Comparison of ENCODE assay signal across 1 cellular context in genomic region chr7:42232275-42232674, GRCh38.
TF ChIP-seq lines count a peak whose summit lies in the region.

No MANE protein-coding gene starts in this region.

TF ChIP-seq in HEK293, 187 proteins besides CTCF, POLR2A, EP300 and RAD21 (continued from another document and continues in another):
- TF ChIP-seq KLF17 (tag by site-specific recombination; IDR thresholded peaks at IDR 0.05) (no peak), ZFP37 (tag by site-specific recombination; IDR thresholded peaks at IDR 0.05) (no peak), ZNF548 (tag by site-specific recombination; IDR thresholded peaks at IDR 0.05) (no peak), HIC1 (tag by site-specific recombination; IDR thresholded peaks at IDR 0.05) (peak; percentile 51; the same call in 1 of the 2 replicates), ZBTB44 (tag by site-specific recombination; IDR thresholded peaks at IDR 0.05) (peak; percentile 83), PRDM6 (tag by site-specific recombination; IDR thresholded peaks at IDR 0.05) (peak; percentile 69; the same call in 1 of the 2 replicates), ZNF473 (tag by site-specific recombination; IDR thresholded peaks at IDR 0.05) (no peak), ZSCAN5A (tag by site-specific recombination; IDR thresholded peaks at IDR 0.05) (no peak), IKZF3 (tag by site-specific recombination; IDR thresholded peaks at IDR 0.05) (peak; percentile 49; the same call in 1 of the 2 replicates), ZNF2 (tag by site-specific recombination; IDR thresholded peaks at IDR 0.05) (0 out of 2 replicates have a peak, but pooled peaks have one; percentile 47), ZNF223 (tag by site-specific recombination; IDR thresholded peaks at IDR 0.05) (no peak), ZBTB20 (tag by site-specific recombination; IDR thresholded peaks at IDR 0.05) (0 out of 2 replicates have a peak, but pooled peaks have one; percentile 39), ZNF324 (tag by site-specific recombination; IDR thresholded peaks at IDR 0.05) (0 out of 2 replicates have a peak, but pooled peaks have one; percentile 28), ZNF76 (tag by site-specific recombination; IDR thresholded peaks at IDR 0.05; ENCODE audit: borderline replicate concordance, low read depth) (no peak), KLF8 (tag by site-specific recombination; IDR thresholded peaks at IDR 0.05) (no peak), ZNF391 (tag by site-specific recombination; IDR thresholded peaks at IDR 0.05; ENCODE audit: borderline replicate concordance, low read depth) (no peak; the same call in 1 of the 2 replicates), TSHZ1 (tag by site-specific recombination; IDR thresholded peaks at IDR 0.05; ENCODE audit: borderline replicate concordance) (0 out of 2 replicates have a peak, but pooled peaks have one; percentile 27), ZNF174 (tag by site-specific recombination; IDR thresholded peaks at IDR 0.05) (no peak), SCRT2 (tag by site-specific recombination; IDR thresholded peaks at IDR 0.05) (peak; percentile 63), ZSCAN18 (tag by site-specific recombination; IDR thresholded peaks at IDR 0.05) (no peak), PRDM4 (tag by site-specific recombination; IDR thresholded peaks at IDR 0.05) (peak; percentile 64), GLI2 (tag by site-specific recombination; IDR thresholded peaks at IDR 0.05; ENCODE audit: borderline replicate concordance, low read depth) (peak; percentile 11; the same call in 1 of the 2 replicates), ZNF639 (tag by site-specific recombination; IDR thresholded peaks at IDR 0.05) (peak; percentile 73), ZBTB8A (tag by site-specific recombination; IDR thresholded peaks at IDR 0.05) (peak; percentile 41; the same call in 1 of the 2 replicates), ZNF513 (tag by site-specific recombination; IDR thresholded peaks at IDR 0.05) (no peak), ZNF843 (tag by site-specific recombination; IDR thresholded peaks at IDR 0.05) (peak; percentile 75), SETDB1 (IDR thresholded peaks at IDR 0.05; ENCODE audit: insufficient read length, low read length) (no peak), ZNF24 (tag by site-specific recombination; IDR thresholded peaks at IDR 0.05) (peak; percentile 94), ZNF184 (tag by site-specific recombination; IDR thresholded peaks at IDR 0.05) (0 out of 2 replicates have a peak, but pooled peaks have one; percentile 38), SP7 (tag by site-specific recombination; IDR thresholded peaks at IDR 0.05) (peak; percentile 90), SP3 (tag by site-specific recombination; IDR thresholded peaks at IDR 0.05) (no peak), KLF9 (tag by site-specific recombination; IDR thresholded peaks at IDR 0.05; ENCODE audit: low read depth) (no peak), ZNF19 (tag by site-specific recombination; IDR thresholded peaks at IDR 0.05; ENCODE audit: low read depth) (no peak), ZNF692 (tag by site-specific recombination; IDR thresholded peaks at IDR 0.05) (peak; percentile 77)
